ENCODE assay signal across 7 cellular contexts in the genomic region with DNA sequence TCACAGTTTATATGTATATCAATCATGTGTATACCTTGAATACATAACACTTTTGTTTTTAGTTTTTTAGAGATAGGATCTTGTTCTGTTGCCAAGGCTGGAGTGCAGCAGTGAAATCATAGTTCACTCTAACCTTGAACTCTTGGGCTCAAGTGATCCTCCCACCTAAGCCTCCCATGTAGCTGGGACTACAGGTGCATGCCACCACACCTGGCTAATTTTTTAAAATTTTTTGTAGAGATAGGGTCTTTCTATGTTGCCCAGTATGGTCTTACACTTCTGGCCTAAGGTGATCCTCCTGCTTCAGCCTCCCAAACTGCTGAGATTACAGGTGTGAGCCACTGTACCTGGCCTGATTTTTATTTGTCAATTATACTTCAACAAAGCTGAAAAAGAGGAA.
"Had no signal": no experiment of that assay in that cellular context is flagged by ENCODE, and none has a peak within 500 bp of the region (broad histone marks: within the 10 kb centered on the region; RNA-seq: fewer than 3 reads in every experiment).

No MANE protein-coding gene starts in this region.

- DNase-seq: IMR-90, KBM-7, KG1 had no signal

- H3K4me3 ChIP-seq: K562 had no signal

- H3K27ac ChIP-seq: HL-60, KMS-11 had no signal

- ATAC-seq: K562 had no signal

- H3K4me2 ChIP-seq: KMS-11 had no signal

- FAIRE-seq: HTR-8/SVneo, K562 had no signal

- H3K9ac ChIP-seq: KMS-11 had no signal
